19 cellular contexts compared by ENCODE assay signal in the genomic region with DNA sequence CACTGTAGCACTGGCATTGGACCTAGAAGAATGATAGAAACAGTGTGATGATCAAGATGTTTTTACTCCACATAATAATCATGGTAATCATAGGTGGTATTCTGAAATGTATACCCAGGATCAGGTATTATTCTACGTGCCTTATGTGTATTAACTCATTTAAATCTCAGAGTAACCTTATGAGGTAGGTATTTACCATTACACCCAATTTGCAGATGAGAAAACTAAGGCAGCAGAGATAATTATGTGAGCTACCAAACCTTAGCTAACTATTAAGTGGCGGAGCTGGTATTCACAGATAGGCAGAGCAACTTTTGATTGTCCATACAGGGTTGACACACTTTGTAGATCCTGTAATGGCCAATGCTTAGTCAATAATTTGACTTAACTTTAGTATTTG. TPM values are rescaled to one million over a fixed set of nuclear protein-coding genes. Genes with fewer than 3 reads are reported as not detected.
DNase-seq lines count a peak whose midpoint lies in the region; ATAC-seq, FAIRE-seq and TF ChIP-seq lines count a peak whose summit lies in the region.
"Had no signal": no experiment of that assay in that cellular context is flagged by ENCODE, and none has a peak within 500 bp of the region (broad histone marks: within the 10 kb centered on the region; RNA-seq: fewer than 3 reads in every experiment).

No MANE protein-coding gene starts in this region.

- peaks cover 56% of the 10 kb centered on the region for H3K4me1 ChIP-seq in BLaER1

- no peak for ATAC-seq in naive thymus-derived CD8-positive, alpha-beta T cell
- ATAC-seq in GM18505 (IDR thresholded peaks at IDR 0.05; ENCODE audit: unreplicated experiment) (no peak), GM18519 (IDR thresholded peaks at IDR 0.05; ENCODE audit: low FRiP score, unreplicated experiment) (no peak)
- ATAC-seq: heart right ventricle had no signal

- peak overlapping the region; percentile 95 for H3K4me2 ChIP-seq in BLaER1

- peaks cover 49% of the 10 kb centered on the region for H3K4me1 Mint-ChIP-seq in activated naive CD8-positive, alpha-beta T cell treated with anti-CD3 and anti-CD28 coated beads for 36 hours
- peaks cover 26 to 62% (median 60%) of the 10 kb centered on the region in 4 donors for H3K4me1 Mint-ChIP-seq in naive thymus-derived CD8-positive, alpha-beta T cell

- peaks cover 56% of the 10 kb centered on the region for H4K20me1 ChIP-seq in BLaER1

- FAIRE-seq in GM19239 (lab: Jason Lieb, UNC), result no peak
- FAIRE-seq: G401.6 had no signal

- no peaks in the 10 kb centered on the region for H3K9me3 Mint-ChIP-seq in activated naive CD8-positive, alpha-beta T cell treated with anti-CD3 and anti-CD28 coated beads for 36 hours
- peaks cover 0 to 2% (median 0%) of the 10 kb centered on the region in 9 donors for H3K9me3 Mint-ChIP-seq in naive thymus-derived CD8-positive, alpha-beta T cell

- H3K27ac ChIP-seq in BLaER1, result no peak overlapping the region
- H3K27ac ChIP-seq: heart right ventricle had no signal

- no peaks in the 10 kb centered on the region for H3K27me3 ChIP-seq in BLaER1

- H3K9me3 ChIP-seq in BLaER1, result no peaks in the 10 kb centered on the region
- H3K9me3 ChIP-seq: heart right ventricle had no signal

- H3K36me3 Mint-ChIP-seq in activated naive CD8-positive, alpha-beta T cell treated with anti-CD3 and anti-CD28 coated beads for 36 hours, result peaks cover 9% of the 10 kb centered on the region
- no peaks in the 10 kb centered on the region for H3K36me3 Mint-ChIP-seq in naive thymus-derived CD8-positive, alpha-beta T cell

- H3K27me3 Mint-ChIP-seq in activated naive CD8-positive, alpha-beta T cell treated with anti-CD3 and anti-CD28 coated beads for 36 hours, result no peaks in the 10 kb centered on the region
- H3K27me3 Mint-ChIP-seq in naive thymus-derived CD8-positive, alpha-beta T cell, result no peaks in the 10 kb centered on the region

- H3K4me3 ChIP-seq in BLaER1, result no peak overlapping the region
- peak overlapping the region; percentile 73; the same call in 1 of the 2 replicates for H3K4me3 ChIP-seq in GM08714 (ENCODE audit: low read length)
- H3K4me3 ChIP-seq: heart right ventricle had no signal

- no peak overlapping the region for H3K27ac Mint-ChIP-seq in activated naive CD8-positive, alpha-beta T cell treated with anti-CD3 and anti-CD28 coated beads for 36 hours
- peak overlapping the region in 8 of 10 donors; percentile 65 to 98 (median 93) for H3K27ac Mint-ChIP-seq in naive thymus-derived CD8-positive, alpha-beta T cell

- H3K36me3 ChIP-seq in BLaER1, result no peaks in the 10 kb centered on the region
- H3K36me3 ChIP-seq: heart right ventricle had no signal

- no peak for DNase-seq in activated naive CD8-positive, alpha-beta T cell treated with anti-CD3 and anti-CD28 coated beads for 36 hours
- no peak for DNase-seq in naive thymus-derived CD8-positive, alpha-beta T cell
- DNase-seq in GM19239 (ENCODE audit: insufficient read length, low spot score), result no peak
- no peak for DNase-seq in effector CD4-positive, alpha-beta T cell
- DNase-seq: activated CD4-positive, alpha-beta T cell treated with anti-CD3 and anti-CD28 coated beads, Interleukin-2, amount 50 U/mL, for 1 hour; effector memory CD4-positive, alpha-beta T cell; H7; heart right ventricle; islet precursor cell; mesendoderm; NCI-H1105; NCI-H2107; NCI-H526; occipital lobe had no signal

- H3K9ac ChIP-seq in BLaER1, result no peak overlapping the region

- POLR2A ChIA-PET in naive thymus-derived CD8-positive, alpha-beta T cell (lab: Charles Lee), result interaction anchor here (0.6 kb wide), 1 partner anchor 64 kb away, joined by 3 read pairs; no protein-coding TSS in a partner anchor

- no peak for TF ChIP-seq POLR2A in GM18505 (IDR thresholded peaks at IDR 0.05; ENCODE audit: borderline replicate concordance, extremely low read depth, insufficient read depth, insufficient read length)

- H3K4me3 Mint-ChIP-seq in activated naive CD8-positive, alpha-beta T cell treated with anti-CD3 and anti-CD28 coated beads for 36 hours, result peak overlapping the region; percentile 95
- peak overlapping the region; percentile 82 to 100 (median 97) for H3K4me3 Mint-ChIP-seq in naive thymus-derived CD8-positive, alpha-beta T cell

RNA-seq across cellular contexts. Expression of gene CAMK1D, which starts 2.5 kb away (rescaled TPM):
- 10 to 100 TPM; 11.9 to 15.4 TPM for total RNA-seq in activated naive CD8-positive, alpha-beta T cell treated with anti-CD3 and anti-CD28 coated beads for 36 hours
- total RNA-seq in naive thymus-derived CD8-positive, alpha-beta T cell, result 10 to 100 TPM; 16.2 to 18.5 TPM
- 10 to 100 TPM in 2 of 3 donors, 1 to 10 TPM in 1; 7.5 to 12.3 (median 10.8) TPM for polyA plus RNA-seq in naive thymus-derived CD8-positive, alpha-beta T cell
